ENCODE assay signal across 19 cellular contexts in genomic region chr6:101645770-101646169, GRCh38.
"Had no signal": no experiment of that assay in that cellular context is flagged by ENCODE, and none has a peak within 500 bp of the region (broad histone marks: within the 10 kb centered on the region; RNA-seq: fewer than 3 reads in every experiment).

No MANE protein-coding gene starts in this region.

- H3K4me3 ChIP-seq: dorsolateral prefrontal cortex, lower lobe of right lung, spleen, testis, vagina had no signal

- DNase-seq: activated B cell treated with CpG ODN at 0.5 μM for 24 hours; activated CD4-positive, alpha-beta memory T cell treated with anti-CD3 and anti-CD28 coated beads, Interleukin-2, amount 10 ng/mL, durations not matched to agents 7 days and 5 days; activated CD4-positive, alpha-beta T cell treated with anti-CD3 and anti-CD28 coated beads for 48 hours; activated CD8-positive, alpha-beta memory T cell treated with anti-CD3 and anti-CD28 coated beads, Interleukin-2, amount 10 ng/mL, durations not matched to agents 7 days and 5 days; activated gamma-delta T cell; activated T-cell treated with anti-CD3 and anti-CD28 coated beads for 4 hours; aorta; dorsolateral prefrontal cortex; endodermal cell; kidney; lower lobe of right lung; naive B cell; spleen; stimulated activated CD4-positive, alpha-beta T cell treated with anti-CD3 and anti-CD28 coated beads, Interleukin-4, amount 100 ng/mL, for 1 hour; stimulated activated naive CD4-positive, alpha-beta T cell; T-helper 17 cell; testis; trophoblast cell had no signal

- H3K9me3 ChIP-seq: lower lobe of right lung, spleen, testis, vagina had no signal

- H3K4me1 ChIP-seq: lower lobe of right lung, spleen, testis, vagina had no signal

- H3K36me3 ChIP-seq: lower lobe of right lung, spleen, vagina had no signal

- H3K27me3 ChIP-seq: dorsolateral prefrontal cortex, spleen, testis, vagina had no signal

- H3K27ac ChIP-seq: dorsolateral prefrontal cortex, lower lobe of right lung, spleen, testis, vagina had no signal
